9 cellular contexts compared by ENCODE assay signal in the genomic region with DNA sequence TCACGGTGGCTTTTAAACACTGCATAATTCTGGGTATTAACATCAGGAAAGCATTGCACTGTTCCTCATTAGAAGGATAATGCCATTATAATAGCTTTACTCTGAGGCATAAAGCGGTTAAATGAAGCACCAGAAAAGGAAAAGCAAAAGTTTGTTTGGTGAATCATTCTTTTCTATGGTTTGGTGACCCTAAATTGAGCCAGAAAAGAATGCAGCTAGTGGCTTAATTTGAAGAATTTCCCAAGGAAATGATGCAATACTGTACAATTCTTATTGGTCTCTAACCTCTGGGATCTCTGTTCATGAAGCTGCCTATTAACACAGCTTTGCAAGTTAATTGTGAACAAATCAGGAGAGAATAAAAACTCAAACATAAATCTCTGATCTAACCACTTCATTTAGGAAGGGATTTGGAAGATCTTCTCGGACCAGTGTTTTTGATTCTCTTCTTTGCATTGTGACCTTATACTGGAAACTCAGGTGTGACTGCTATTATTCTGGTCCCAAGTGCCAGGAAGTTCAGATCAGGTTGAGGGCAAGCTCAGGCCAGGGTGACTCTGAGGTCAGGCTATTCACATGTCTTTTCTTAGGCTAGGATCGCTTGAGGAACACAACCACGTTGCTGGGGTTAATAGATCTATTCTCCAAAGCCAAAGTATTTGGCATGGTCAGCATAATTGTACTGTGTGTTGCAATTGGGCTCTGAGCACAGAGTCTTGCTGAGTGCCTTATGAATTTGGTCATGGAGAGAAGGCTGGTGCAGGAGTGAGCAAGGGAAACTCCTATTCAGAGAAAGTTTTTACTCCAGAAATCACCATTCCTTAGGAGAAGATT. TPM values are rescaled to one million over a fixed set of nuclear protein-coding genes. Genes with fewer than 3 reads are reported as not detected.
A peak's percentile ranks its signal among the peaks of the same experiment; 100 is the strongest.
DNase-seq lines count a peak whose midpoint lies in the region; ATAC-seq and TF ChIP-seq lines count a peak whose summit lies in the region.
"Had no signal": no experiment of that assay in that cellular context is flagged by ENCODE, and none has a peak within 500 bp of the region (broad histone marks: within the 10 kb centered on the region; RNA-seq: fewer than 3 reads in every experiment).

No MANE protein-coding gene starts in this region.

- H3K4me3 ChIP-seq in right atrium auricular region = no peak overlapping the region

- H3K27me3 ChIP-seq in right atrium auricular region = no peaks in the 10 kb centered on the region

- no peak for DNase-seq in activated T-cell treated with anti-CD3 and anti-CD28 coated beads, Interleukin-2, amount 50 U/mL, for 4 hours
- no peak for DNase-seq in activated T-cell treated with anti-CD3 and anti-CD28 coated beads, Interleukin-2, amount 50 U/mL, for 1 hour
- no peak for DNase-seq in activated naive CD8-positive, alpha-beta T cell treated with anti-CD3 and anti-CD28 coated beads, Interleukin-2, amount 10 ng/mL, durations not matched to agents 7 days and 5 days
- DNase-seq in right atrium auricular region (ENCODE audit: low spot score) = no peak
- DNase-seq in type B pancreatic cell (ENCODE audit: extremely low spot score, unreplicated experiment) = no peak
- no peak for DNase-seq in NCI-H510A (lab: John Stamatoyannopoulos, UW)
- DNase-seq in stimulated activated CD4-positive, alpha-beta T cell treated with anti-CD3 and anti-CD28 coated beads, Interleukin-15, amount 100 ng/mL, for 24 hours = no peak
- DNase-seq: CD4-positive, alpha-beta T cell had no signal

- H3K36me3 ChIP-seq in right atrium auricular region = no peaks in the 10 kb centered on the region

- H3K36me3 Mint-ChIP-seq in activated T-cell treated with anti-CD3 and anti-CD28 coated beads, Interleukin-2, amount 50 U/mL, for 4 hours (ENCODE audit: insufficient read depth) = no peaks in the 10 kb centered on the region
- H3K36me3 Mint-ChIP-seq in activated naive CD8-positive, alpha-beta T cell treated with anti-CD3 and anti-CD28 coated beads, Interleukin-2, amount 10 ng/mL, durations not matched to agents 7 days and 5 days = peaks cover 3% of the 10 kb centered on the region
- H3K36me3 Mint-ChIP-seq in type B pancreatic cell = no peaks in the 10 kb centered on the region

- H3K9me3 ChIP-seq in right atrium auricular region = no peaks in the 10 kb centered on the region

- peaks cover 16% of the 10 kb centered on the region for H3K4me1 Mint-ChIP-seq in activated T-cell treated with anti-CD3 and anti-CD28 coated beads, Interleukin-2, amount 50 U/mL, for 4 hours (ENCODE audit: low read depth)
- H3K4me1 Mint-ChIP-seq in activated naive CD8-positive, alpha-beta T cell treated with anti-CD3 and anti-CD28 coated beads, Interleukin-2, amount 10 ng/mL, durations not matched to agents 7 days and 5 days = peaks cover 22% of the 10 kb centered on the region
- H3K4me1 Mint-ChIP-seq in type B pancreatic cell (ENCODE audit: unreplicated experiment) = peaks cover 23% of the 10 kb centered on the region

- peak; percentile 6 to 20 for ATAC-seq in activated T-cell treated with anti-CD3 and anti-CD28 coated beads, Interleukin-2, amount 50 U/mL, for 4 hours
- no peak for ATAC-seq in activated naive CD8-positive, alpha-beta T cell treated with anti-CD3 and anti-CD28 coated beads, Interleukin-2, amount 10 ng/mL, durations not matched to agents 7 days and 5 days (ENCODE audit: low read depth)
- no peak for ATAC-seq in GM19035 (IDR thresholded peaks at IDR 0.05; ENCODE audit: unreplicated experiment)

- peaks cover 0 to 15% of the 10 kb centered on the region in 2 donors for H3K4me1 ChIP-seq in right atrium auricular region

- H3K27me3 Mint-ChIP-seq in activated T-cell treated with anti-CD3 and anti-CD28 coated beads, Interleukin-2, amount 50 U/mL, for 4 hours (ENCODE audit: low read depth) = peaks cover 3% of the 10 kb centered on the region
- peaks cover 18% of the 10 kb centered on the region for H3K27me3 Mint-ChIP-seq in activated naive CD8-positive, alpha-beta T cell treated with anti-CD3 and anti-CD28 coated beads, Interleukin-2, amount 10 ng/mL, durations not matched to agents 7 days and 5 days
- H3K27me3 Mint-ChIP-seq in type B pancreatic cell = no peaks in the 10 kb centered on the region

- H3K27ac Mint-ChIP-seq in activated naive CD8-positive, alpha-beta T cell treated with anti-CD3 and anti-CD28 coated beads, Interleukin-2, amount 10 ng/mL, durations not matched to agents 7 days and 5 days = peak overlapping the region; percentile 54
- no peak overlapping the region for H3K27ac Mint-ChIP-seq in type B pancreatic cell
- H3K27ac Mint-ChIP-seq: CD4-positive, alpha-beta T cell had no signal

- TF ChIP-seq CTCF in right atrium auricular region (IDR thresholded peaks at IDR 0.05) = no peak
- no peak for TF ChIP-seq CTCF in type B pancreatic cell (conservative IDR thresholded peaks at IDR 0.05)

- peak overlapping the region; percentile 14 to 33 for H3K27ac ChIP-seq in right atrium auricular region

- no peaks in the 10 kb centered on the region for H3K9me3 Mint-ChIP-seq in activated T-cell treated with anti-CD3 and anti-CD28 coated beads, Interleukin-2, amount 50 U/mL, for 4 hours
- H3K9me3 Mint-ChIP-seq in activated naive CD8-positive, alpha-beta T cell treated with anti-CD3 and anti-CD28 coated beads, Interleukin-2, amount 10 ng/mL, durations not matched to agents 7 days and 5 days = no peaks in the 10 kb centered on the region
- H3K9me3 Mint-ChIP-seq in type B pancreatic cell = peaks cover 5% of the 10 kb centered on the region
- H3K9me3 Mint-ChIP-seq: CD4-positive, alpha-beta T cell had no signal

- POLR2A ChIA-PET in activated naive CD8-positive, alpha-beta T cell treated with anti-CD3 and anti-CD28 coated beads, Interleukin-2, amount 10 ng/mL, durations not matched to agents 7 days and 5 days (lab: Charles Lee) = interaction anchor here (1.2 kb wide), 1 partner anchor 11 kb away, joined by 3 read pairs; no protein-coding TSS in a partner anchor

- H3K4me3 Mint-ChIP-seq in activated T-cell treated with anti-CD3 and anti-CD28 coated beads, Interleukin-2, amount 50 U/mL, for 4 hours = peak overlapping the region; percentile 39
- no peak overlapping the region for H3K4me3 Mint-ChIP-seq in activated naive CD8-positive, alpha-beta T cell treated with anti-CD3 and anti-CD28 coated beads, Interleukin-2, amount 10 ng/mL, durations not matched to agents 7 days and 5 days
- H3K4me3 Mint-ChIP-seq in type B pancreatic cell = peak overlapping the region; percentile 19
- H3K4me3 Mint-ChIP-seq: CD4-positive, alpha-beta T cell had no signal

RNA-seq across cellular contexts. Expression of a gene that starts 11.3 kb away (rescaled TPM):
- 10 to 100 TPM; 42.3 to 44.3 (median 44.3) TPM for total RNA-seq in activated T-cell treated with anti-CD3 and anti-CD28 coated beads, Interleukin-2, amount 50 U/mL, for 4 hours
- 10 to 100 TPM; 83.4 to 86.5 TPM for total RNA-seq in activated naive CD8-positive, alpha-beta T cell treated with anti-CD3 and anti-CD28 coated beads, Interleukin-2, amount 10 ng/mL, durations not matched to agents 7 days and 5 days
- total RNA-seq in right atrium auricular region (10 to 100 TPM; 24.4 to 49.9 TPM), type B pancreatic cell (ENCODE audit: low replicate concordance) (91.0 and 95.9 TPM in 2 replicates)

Comparison
In these comparisons a context has a peak if more than half of its experiments do, and no peak if none do; other contexts are left out.
1. ATAC-seq: peak in activated T-cell treated with anti-CD3 and anti-CD28 coated beads, Interleukin-2, amount 50 U/mL, for 4 hours (2 of 2); none in activated naive CD8-positive, alpha-beta T cell treated with anti-CD3 and anti-CD28 coated beads, Interleukin-2, amount 10 ng/mL, durations not matched to agents 7 days and 5 days (single experiment) and GM19035 (single experiment).